Comparison of ENCODE assay signal across 8 cellular contexts in the genomic region with DNA sequence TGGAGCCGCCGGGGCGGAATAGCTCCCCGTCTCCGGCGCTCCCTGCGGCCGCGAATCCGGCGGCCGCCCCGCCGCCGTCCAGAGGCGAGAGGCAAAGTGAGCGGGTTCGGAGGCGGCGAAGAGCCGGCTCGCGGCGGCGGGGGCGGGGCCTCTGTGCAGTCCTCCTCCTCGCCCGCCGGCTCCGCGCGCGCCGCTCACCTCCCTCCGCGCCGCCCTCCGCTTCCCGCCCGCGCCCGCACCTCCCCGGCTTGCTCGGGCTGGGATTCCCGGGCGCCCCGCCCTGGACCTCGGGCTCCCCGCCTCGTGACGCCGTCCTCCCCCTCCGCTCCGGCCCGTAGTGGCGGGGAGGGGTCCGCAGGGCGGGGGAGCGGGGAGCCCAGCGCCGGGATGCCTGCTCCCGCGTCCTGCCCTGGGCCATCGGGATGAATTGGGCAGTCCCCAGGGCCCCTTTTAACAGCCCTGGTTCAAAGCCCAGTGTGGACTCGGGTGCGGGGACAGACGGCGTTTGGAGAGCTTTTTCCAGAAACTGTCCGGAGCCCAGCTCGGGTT. TPM values are rescaled to one million over a fixed set of nuclear protein-coding genes. Genes with fewer than 3 reads are reported as not detected.
DNase-seq lines count a peak whose midpoint lies in the region; ATAC-seq, FAIRE-seq and TF ChIP-seq lines count a peak whose summit lies in the region.

A gene with protein sequence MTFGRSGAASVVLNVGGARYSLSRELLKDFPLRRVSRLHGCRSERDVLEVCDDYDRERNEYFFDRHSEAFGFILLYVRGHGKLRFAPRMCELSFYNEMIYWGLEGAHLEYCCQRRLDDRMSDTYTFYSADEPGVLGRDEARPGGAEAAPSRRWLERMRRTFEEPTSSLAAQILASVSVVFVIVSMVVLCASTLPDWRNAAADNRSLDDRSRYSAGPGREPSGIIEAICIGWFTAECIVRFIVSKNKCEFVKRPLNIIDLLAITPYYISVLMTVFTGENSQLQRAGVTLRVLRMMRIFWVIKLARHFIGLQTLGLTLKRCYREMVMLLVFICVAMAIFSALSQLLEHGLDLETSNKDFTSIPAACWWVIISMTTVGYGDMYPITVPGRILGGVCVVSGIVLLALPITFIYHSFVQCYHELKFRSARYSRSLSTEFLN (minus strand): TSS at position 98 of the 549 bp plus-strand sequence. CDS start 481 bp downstream, outside the sequence.

- H4K20me1 ChIP-seq in GM23248 (ENCODE audit: insufficient read depth) (no peaks in the 10 kb centered on the region), GM12878 (ENCODE audit: control insufficient read depth, insufficient read depth) (no peaks in the 10 kb centered on the region)

- H3K36me3 ChIP-seq in GM23248 (ENCODE audit: low read depth) (no peaks in the 10 kb centered on the region), GM12878 (ENCODE audit: control insufficient read depth in 2 of 2, insufficient read depth in 2 of 2, low read length in 1 of 2) (no peaks in the 10 kb centered on the region)

- WGBS in GM23248 (ENCODE audit: low coverage in 1 of 2, low lambda C conversion rate in 2 of 2, missing lambda C conversion rate in 2 of 2), 2 experiments = 2% methylated on average over 12 to 59 of the region's 70 CpGs
- 7% methylated on average over 40 of the region's 70 CpGs for WGBS in GM12878 (ENCODE audit: insufficient coverage, insufficient replicate concordance, low lambda C conversion rate, missing lambda C conversion rate)

- TF ChIP-seq RAD21 in GM12878 (IDR thresholded peaks at IDR 0.05; ENCODE audit: insufficient read depth, low read depth, low read length) = no peak

- BruUV-seq in GM12878 (replicated peaks; lab: Mats Ljungman, UMichigan) = no TSS peak

- peak; percentile 81 for ATAC-seq in GM12878

- in situ Hi-C loops in GM23248 (cut with MboI) (no loop called here), GM12878 (cut with MboI) (no loop called here)

- no peak within 1 kb of the TSS for H3K27ac ChIP-seq in GM23248
- no peak within 1 kb of the TSS for H3K27ac ChIP-seq in GM12878 (ENCODE audit: control insufficient read depth, insufficient read depth)

- H3K4me2 ChIP-seq in GM23248 (ENCODE audit: unreplicated experiment) (peak within 1 kb of the TSS; percentile 88), GM12878 (ENCODE audit: control insufficient read depth, insufficient read depth) (peak within 1 kb of the TSS; percentile 95)

- no peaks in the 10 kb centered on the region for H3F3A ChIP-seq in GM23248 (ENCODE audit: insufficient read depth)

- no peak for TF ChIP-seq POLR2A in GM12878 (IDR thresholded peaks at IDR 0.05; ENCODE audit: low read depth, low read length)

- H3K4me1 ChIP-seq in GM23248 (ENCODE audit: insufficient read depth) = peaks cover 5% of the 10 kb centered on the region; the same call in 1 of the 2 replicates
- H3K4me1 ChIP-seq in GM12878 (ENCODE audit: control insufficient read depth, insufficient read depth, low read length) = no peaks in the 10 kb centered on the region

- TF ChIP-seq EP300 in GM12878 (IDR thresholded peaks at IDR 0.05; ENCODE audit: borderline replicate concordance in 1 of 2, control insufficient read depth in 1 of 2, low read depth in 2 of 2, low read length in 2 of 2) = no peak

- TF ChIP-seq CTCF in GM12878 (IDR thresholded peaks at IDR 0.05 in 2 of 3, conservative IDR thresholded peaks at IDR 0.05 in 1 of 3; ENCODE audit: control insufficient read depth in 2 of 3, extremely low read depth in 1 of 3, insufficient read depth in 1 of 3, low read depth in 3 of 3, low read length in 3 of 3) = no peak

- H3K27me3 ChIP-seq in GM23248 (replicated peaks; ENCODE audit: insufficient read depth) = peaks cover 26% of the 10 kb centered on the region
- peaks cover 3 to 13% of the 10 kb centered on the region in 2 experiments for H3K27me3 ChIP-seq in GM12878 (replicated peaks in 1 of 2; ENCODE audit: control insufficient read depth in 2 of 2, insufficient read depth in 2 of 2, low read length in 1 of 2)

- CTCF ChIA-PET in GM12878 (lab: Yijun Ruan, JAX) = interaction anchor here (0.5 to 5.6 kb wide), 2 partner anchors 93 to 170 kb away, joined by 3 to 63 read pairs; no protein-coding TSS in a partner anchor

- RAD21 ChIA-PET in GM12878 (lab: Charles Lee; ENCODE audit: unreplicated experiment) = interaction anchor here (4.5 kb wide), 1 partner anchor 169 kb away, joined by 25 read pairs; no protein-coding TSS in a partner anchor

- POLR2A ChIA-PET in GM12878 (lab: Charles Lee) = no interaction called here

- H3K9ac ChIP-seq in GM23248 = no peak within 1 kb of the TSS
- peak within 1 kb of the TSS; percentile 10; the same call in 1 of the 2 replicates for H3K9ac ChIP-seq in GM12878 (ENCODE audit: control insufficient read depth, insufficient read depth, low read length)

- FAIRE-seq in GM12878 (lab: Jason Lieb, UNC) = no peak

- H3K4me3 ChIP-seq in GM23248 (peak within 1 kb of the TSS; percentile 70), GM12878 (peak within 1 kb of the TSS; percentile 76)

- H3K9me3 ChIP-seq in GM23248 (ENCODE audit: low read depth) (no peaks in the 10 kb centered on the region), GM12878 (replicated peaks; ENCODE audit: control insufficient read depth, insufficient read depth, low read length) (no peaks in the 10 kb centered on the region; the same call in 2 of the 3 replicates)

- DNase-seq in DMS 273 treated with DMSO at 0.1 percent for 48 hours (lab: John Stamatoyannopoulos, UW) (peak; percentile 61), GM23248 (peak; percentile 67), NCI-H1092 (lab: John Stamatoyannopoulos, UW) (peak; percentile 54), T-helper 9 cell (peak; percentile 50), GM12878 (ENCODE audit: low read depth, low spot score) (no peak), iPS-NIHi7 (ENCODE audit: extremely low spot score) (peak; percentile 85), posterior vena cava (ENCODE audit: low spot score) (no peak)
- peak; percentile 20 to 61 for DNase-seq in stimulated activated CD4-positive, alpha-beta T cell treated with anti-CD3 and anti-CD28 coated beads, Interleukin-15, amount 100 ng/mL, for 1 hour (ENCODE audit: low read depth in 1 of 2, low spot score in 1 of 2)

- SMC1A ChIA-PET in GM12878 (lab: Charles Lee; ENCODE audit: uncharacterized antibody, unreplicated experiment) = interaction anchor here (6.8 kb wide), 1 partner anchor 170 kb away, joined by 62 read pairs; no protein-coding TSS in a partner anchor

- no peaks in the 10 kb centered on the region for H3K9me2 ChIP-seq in GM23248 (ENCODE audit: insufficient read depth)

- peak within 1 kb of the TSS; percentile 82 for H2AFZ ChIP-seq in GM23248
- peak within 1 kb of the TSS; percentile 72 for H2AFZ ChIP-seq in GM12878 (ENCODE audit: control insufficient read depth, low read depth, low read length)

- intact Hi-C loops in GM12878 (cut with micrococcal nuclease; ENCODE audit: unreplicated experiment) (loop anchor here (10.0 kb wide), 2 partner anchors 261 to 301 kb away; a partner anchor contains a TSS), posterior vena cava (cut with DNase I) (no loop called here)

- no peaks in the 10 kb centered on the region for H3K79me2 ChIP-seq in GM23248 (ENCODE audit: insufficient read depth)
- H3K79me2 ChIP-seq in GM12878 (ENCODE audit: control insufficient read depth, insufficient read depth, low read length) = no peaks in the 10 kb centered on the region

TF ChIP-seq in GM12878, 131 proteins besides CTCF, POLR2A, EP300 and RAD21 (continues in another document):
- TF ChIP-seq, protein P1, sequence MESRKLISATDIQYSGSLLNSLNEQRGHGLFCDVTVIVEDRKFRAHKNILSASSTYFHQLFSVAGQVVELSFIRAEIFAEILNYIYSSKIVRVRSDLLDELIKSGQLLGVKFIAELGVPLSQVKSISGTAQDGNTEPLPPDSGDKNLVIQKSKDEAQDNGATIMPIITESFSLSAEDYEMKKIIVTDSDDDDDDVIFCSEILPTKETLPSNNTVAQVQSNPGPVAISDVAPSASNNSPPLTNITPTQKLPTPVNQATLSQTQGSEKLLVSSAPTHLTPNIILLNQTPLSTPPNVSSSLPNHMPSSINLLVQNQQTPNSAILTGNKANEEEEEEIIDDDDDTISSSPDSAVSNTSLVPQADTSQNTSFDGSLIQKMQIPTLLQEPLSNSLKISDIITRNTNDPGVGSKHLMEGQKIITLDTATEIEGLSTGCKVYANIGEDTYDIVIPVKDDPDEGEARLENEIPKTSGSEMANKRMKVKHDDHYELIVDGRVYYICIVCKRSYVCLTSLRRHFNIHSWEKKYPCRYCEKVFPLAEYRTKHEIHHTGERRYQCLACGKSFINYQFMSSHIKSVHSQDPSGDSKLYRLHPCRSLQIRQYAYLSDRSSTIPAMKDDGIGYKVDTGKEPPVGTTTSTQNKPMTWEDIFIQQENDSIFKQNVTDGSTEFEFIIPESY (IDR thresholded peaks at IDR 0.05) = no peak
- no peak for TF ChIP-seq ZNF207 (IDR thresholded peaks at IDR 0.05; ENCODE audit: borderline replicate concordance)

RNA-seq across cellular contexts. Expression of the gene that starts here (rescaled TPM):
- not detected in 2 replicates for total RNA-seq in GM23248 (2014; rRNA removed; shearing (Covaris generic))
- polyA plus RNA-seq in GM23248 (2016; fragmentation: Nextera tagmentation; extraction: Ambion mirVana) = not detected in 2 replicates
- total RNA-seq in GM12878 (2013; cell fraction: nucleolus; rRNA removed) = not detected in 2 replicates
- total RNA-seq in GM12878 (2014; rRNA removed) = 0.06 and 0.11 TPM in 2 replicates
- 0.04 and 0.05 TPM in 2 replicates for total RNA-seq in GM12878 (2014; rRNA removed; fragmentation: Illumina TruSeq; extraction: Trizol)
- total RNA-seq in GM12878 (2021) = not detected in 2 replicates
- polyA plus RNA-seq in GM12878 (2011; ENCODE audit: low read depth) = not detected
- polyA plus RNA-seq in GM12878 (2011; rRNA removed) = not detected in 2 replicates
- polyA plus RNA-seq in GM12878 (2011; cell fraction: cytosol; rRNA removed) = not detected in 2 replicates
- not detected in 2 replicates for polyA plus RNA-seq in GM12878 (2011; cell fraction: nucleus; rRNA removed)
- 0.08 TPM in 1 of 2 replicates, not detected in the other for polyA plus RNA-seq in GM12878 (2012)
- polyA plus RNA-seq in GM12878 (2014; fragmentation: Illumina TruSeq; extraction: Trizol) = 0.01 and 0.10 TPM in 2 replicates
- polyA plus RNA-seq in GM12878 (2014; fragmentation: Nextera tagmentation; extraction: Ambion mirVana) = under 1 TPM; 0.03 to 0.05 TPM
- 0.01 TPM in 1 of 2 replicates, not detected in the other for polyA plus RNA-seq in GM12878 (2014; rRNA removed)
- polyA plus RNA-seq in GM12878 (2016; fragmentation: Nextera tagmentation; extraction: Ambion mirVana) = not detected
- not detected in 2 replicates for polyA minus RNA-seq in GM12878 (2011; rRNA and poly(A)+ RNA removed)
- not detected in 2 replicates for polyA minus RNA-seq in GM12878 (2011; cell fraction: cytosol; rRNA and poly(A)+ RNA removed)
- not detected in 2 replicates for polyA minus RNA-seq in GM12878 (2011; cell fraction: nucleus; rRNA and poly(A)+ RNA removed)
- total RNA-seq in posterior vena cava = under 1 TPM in 1 of 2 donors, not detected in 1; 0.05 TPM

Comparison
In these comparisons a context has a peak if more than half of its experiments do, and no peak if none do; other contexts are left out.
1. Peak in DNase-seq, H3K4me3 ChIP-seq and H3K4me2 ChIP-seq in GM23248; RNA of the gene not detected or under 1 TPM.
2. Peak in ATAC-seq, H3K4me3 ChIP-seq, H3K9ac ChIP-seq and H3K4me2 ChIP-seq in GM12878; RNA of the gene not detected or under 1 TPM.
3. DNase-seq: peak in DMS 273 treated with DMSO at 0.1 percent for 48 hours (single experiment), NCI-H1092 (single experiment), T-helper 9 cell (single experiment), iPS-NIHi7 (single experiment) and stimulated activated CD4-positive, alpha-beta T cell treated with anti-CD3 and anti-CD28 coated beads, Interleukin-15, amount 100 ng/mL, for 1 hour (2 of 2); none in GM12878 (single experiment) and posterior vena cava (single experiment).